ENCODE assay signal across 25 cellular contexts in the genomic region with DNA sequence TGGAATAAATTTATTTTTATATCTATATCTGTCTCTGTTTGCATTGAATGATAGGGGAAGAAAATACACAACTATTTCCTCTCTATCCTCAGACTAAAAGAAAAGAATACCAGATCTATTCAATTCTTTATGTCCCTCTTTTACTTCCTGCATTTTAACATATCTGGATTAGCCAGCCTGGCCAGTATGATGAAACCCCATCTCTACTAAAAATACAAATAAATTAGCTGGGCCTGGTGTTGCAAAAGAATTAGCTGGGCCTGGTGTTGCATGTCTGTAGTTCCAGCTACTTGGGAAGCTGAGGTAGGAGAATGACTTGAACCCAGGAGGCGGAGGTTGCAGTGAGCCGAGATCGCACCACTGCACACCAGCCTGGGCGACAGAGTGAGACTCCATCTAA.
DNase-seq lines count a peak whose midpoint lies in the region; ATAC-seq and TF ChIP-seq lines count a peak whose summit lies in the region.
"Had no signal": no experiment of that assay in that cellular context is flagged by ENCODE, and none has a peak within 500 bp of the region (broad histone marks: within the 10 kb centered on the region; RNA-seq: fewer than 3 reads in every experiment).

No MANE protein-coding gene starts in this region.

- no peak overlapping the region for H2BK12ac ChIP-seq in mesenchymal stem cell (ENCODE audit: low read length in 2 of 2)

- H3K4me3 Mint-ChIP-seq in GM23338 (no peak overlapping the region), Calu3 (ENCODE audit: low read depth, unreplicated experiment) (no peak overlapping the region)
- H3K4me3 Mint-ChIP-seq: activated CD4-positive, alpha-beta T cell treated with anti-CD3 and anti-CD28 coated beads for 36 hours; activated CD8-positive, alpha-beta T cell treated with anti-CD3 and anti-CD28 coated beads, Interleukin-2, amount 10 ng/mL, durations not matched to agents 7 days and 5 days; CD14-positive monocyte; dendritic cell treated with granulocyte-macrophage colony-stimulating factor and Interleukin-4, amounts not matched to agents 40 ng/mL and 50 ng/mL, for 4 days; IgD-negative memory B cell; nephron had no signal

- H3K27me3 ChIP-seq in PC-9 (ENCODE audit: insufficient read depth, low read depth) (no peaks in the 10 kb centered on the region), mesenchymal stem cell (ENCODE audit: control insufficient read depth in 1 of 2, insufficient read depth in 1 of 2, low read length in 2 of 2) (no peaks in the 10 kb centered on the region), GM23338 (ENCODE audit: insufficient read depth) (no peaks in the 10 kb centered on the region)
- H3K27me3 ChIP-seq: upper lobe of right lung had no signal

- H4K8ac ChIP-seq in mesenchymal stem cell (ENCODE audit: low read length) = no peak overlapping the region

- no peaks in the 10 kb centered on the region for H3K79me1 ChIP-seq in mesenchymal stem cell (replicated peaks; ENCODE audit: low read length, poor library complexity, severe bottlenecking)

- peaks cover 47% of the 10 kb centered on the region for H3K36me3 Mint-ChIP-seq in GM23338 (ENCODE audit: low read depth)
- no peaks in the 10 kb centered on the region for H3K36me3 Mint-ChIP-seq in Calu3 (ENCODE audit: insufficient read depth, unreplicated experiment)
- H3K36me3 Mint-ChIP-seq: CD14-positive monocyte, IgD-negative memory B cell had no signal

- H3K4me1 ChIP-seq in PC-9 (replicated peaks; ENCODE audit: insufficient read depth) (peaks cover 30% of the 10 kb centered on the region), mesenchymal stem cell (ENCODE audit: control insufficient read depth, insufficient read depth, low read depth, low read length) (peaks cover 6% of the 10 kb centered on the region), GM23338 (ENCODE audit: insufficient read depth) (peaks cover 8% of the 10 kb centered on the region; the same call in 1 of the 2 replicates)
- H3K4me1 ChIP-seq: Caco-2, upper lobe of right lung had no signal

- POLR2A ChIA-PET in PC-9 (lab: Charles Lee; ENCODE audit: unreplicated experiment) = no interaction called here

- TF ChIP-seq CTCF in AG10803 (conservative IDR thresholded peaks at IDR 0.05; ENCODE audit: low read length) = no peak
- no peak for TF ChIP-seq CTCF in PC-9 (conservative IDR thresholded peaks at IDR 0.05)
- no peak for TF ChIP-seq CTCF in choroid plexus epithelial cell (conservative IDR thresholded peaks at IDR 0.05; ENCODE audit: low read depth, low read length)
- TF ChIP-seq CTCF in GM23338 (conservative IDR thresholded peaks at IDR 0.05; ENCODE audit: low read depth in 2 of 2) = no peak
- no peak for TF ChIP-seq CTCF in Calu3 (IDR thresholded peaks at IDR 0.05; ENCODE audit: unreplicated experiment)

- DNase-seq in AG10803 (ENCODE audit: low read depth) (peak; percentile 31), PC-9 (peak in 1 of 2 experiments; percentile 45), choroid plexus epithelial cell (ENCODE audit: low read depth) (peak; percentile 46), mesenchymal stem cell (peak; percentile 58), NCI-H146 (lab: John Stamatoyannopoulos, UW) (no peak), GM23338 (ENCODE audit: low spot score) (no peak), Calu3 (no peak)
- DNase-seq: 8988T; activated CD4-positive, alpha-beta T cell treated with anti-CD3 and anti-CD28 coated beads for 36 hours; activated CD8-positive, alpha-beta T cell treated with anti-CD3 and anti-CD28 coated beads, Interleukin-2, amount 10 ng/mL, durations not matched to agents 7 days and 5 days; aorta; Caco-2; NCI-H1694 treated with DMSO at 0.1 percent for 48 hours; NCI-H2171; NCI-H82; stimulated activated naive CD4-positive, alpha-beta T cell; upper lobe of right lung had no signal

- no peak overlapping the region for H2AK5ac ChIP-seq in mesenchymal stem cell (ENCODE audit: low read length, severe bottlenecking)

- H3K36me3 ChIP-seq in PC-9 (ENCODE audit: low read depth) (no peaks in the 10 kb centered on the region), mesenchymal stem cell (ENCODE audit: control insufficient read depth in 1 of 2, insufficient read depth in 2 of 2, low read depth in 1 of 2, low read length in 2 of 2) (no peaks in the 10 kb centered on the region), GM23338 (ENCODE audit: insufficient read depth) (peaks cover 20% of the 10 kb centered on the region)
- H3K36me3 ChIP-seq: upper lobe of right lung had no signal

- H3K4me2 ChIP-seq in PC-9 = peak overlapping the region; percentile 78
- H3K4me2 ChIP-seq in mesenchymal stem cell (ENCODE audit: low read length, poor library complexity, severe bottlenecking) = no peak overlapping the region
- no peak overlapping the region for H3K4me2 ChIP-seq in GM23338

- CTCF ChIA-PET in PC-9 (lab: Charles Lee) = interaction anchor here (0.6 kb wide), 1 partner anchor 317 kb away, joined by 6 read pairs; no protein-coding TSS in a partner anchor
- CTCF ChIA-PET in Calu3 (lab: Charles Lee) = no interaction called here

- H3K27me3 Mint-ChIP-seq in GM23338 (ENCODE audit: insufficient read depth, low read depth, poor library complexity) = peaks cover 3% of the 10 kb centered on the region
- no peaks in the 10 kb centered on the region for H3K27me3 Mint-ChIP-seq in Calu3 (ENCODE audit: unreplicated experiment)
- H3K27me3 Mint-ChIP-seq: activated CD4-positive, alpha-beta T cell treated with anti-CD3 and anti-CD28 coated beads for 36 hours; dendritic cell treated with granulocyte-macrophage colony-stimulating factor and Interleukin-4, amounts not matched to agents 40 ng/mL and 50 ng/mL, for 4 days; IgD-negative memory B cell had no signal

- no peak for ATAC-seq in GM21529 (IDR thresholded peaks at IDR 0.05; ENCODE audit: unreplicated experiment)
- no peak for ATAC-seq in GM23338
- ATAC-seq: activated CD4-positive, alpha-beta T cell treated with anti-CD3 and anti-CD28 coated beads for 36 hours; activated CD8-positive, alpha-beta T cell treated with anti-CD3 and anti-CD28 coated beads, Interleukin-2, amount 10 ng/mL, durations not matched to agents 7 days and 5 days; activated naive CD4-positive, alpha-beta T cell treated with anti-CD3 and anti-CD28 coated beads, Interleukin-2, amount 50 U/mL, for 72 hours; SK-N-SH treated with all-trans-retinoic acid at 6 μM for 48 hours; upper lobe of right lung had no signal

- H3K27ac ChIP-seq in PC-9 = peak overlapping the region; percentile 99
- H3K27ac ChIP-seq in mesenchymal stem cell (ENCODE audit: low read length, poor library complexity, severe bottlenecking) = no peak overlapping the region
- H3K27ac ChIP-seq in GM23338 (ENCODE audit: low read depth) = no peak overlapping the region
- H3K27ac ChIP-seq: upper lobe of right lung, VCaP had no signal

- no peak overlapping the region for H4K91ac ChIP-seq in mesenchymal stem cell (ENCODE audit: low read length)

- no peak overlapping the region for H2BK5ac ChIP-seq in mesenchymal stem cell (ENCODE audit: low read depth, low read length, poor library complexity, severe bottlenecking)

- no peak overlapping the region for H3K18ac ChIP-seq in mesenchymal stem cell (ENCODE audit: low read depth in 1 of 2, low read length in 2 of 2)

- H3K27ac Mint-ChIP-seq in GM23338 (no peak overlapping the region), Calu3 (ENCODE audit: unreplicated experiment) (no peak overlapping the region)
- H3K27ac Mint-ChIP-seq: activated CD4-positive, alpha-beta T cell treated with anti-CD3 and anti-CD28 coated beads for 36 hours; activated CD8-positive, alpha-beta T cell treated with anti-CD3 and anti-CD28 coated beads, Interleukin-2, amount 10 ng/mL, durations not matched to agents 7 days and 5 days; activated naive CD4-positive, alpha-beta T cell treated with anti-CD3 and anti-CD28 coated beads, Interleukin-2, amount 50 U/mL, for 72 hours; CD14-positive monocyte; dendritic cell treated with granulocyte-macrophage colony-stimulating factor and Interleukin-4, amounts not matched to agents 40 ng/mL and 50 ng/mL, for 4 days had no signal

- H4K20me1 ChIP-seq in PC-9 (ENCODE audit: insufficient read depth) = no peaks in the 10 kb centered on the region
- no peaks in the 10 kb centered on the region for H4K20me1 ChIP-seq in GM23338 (replicated peaks; ENCODE audit: insufficient read depth)

- H3K4me1 Mint-ChIP-seq in GM23338 (peaks cover 15% of the 10 kb centered on the region), Calu3 (ENCODE audit: low read depth, unreplicated experiment) (no peaks in the 10 kb centered on the region)
- H3K4me1 Mint-ChIP-seq: activated CD4-positive, alpha-beta T cell treated with anti-CD3 and anti-CD28 coated beads for 36 hours; CD14-positive monocyte; IgD-negative memory B cell had no signal

- WGBS in mesenchymal stem cell = no CpG with 5 or more reads among the region's 4 CpGs

- H3K4me3 ChIP-seq in AG10803 (ENCODE audit: low read length) = no peak overlapping the region
- no peak overlapping the region for H3K4me3 ChIP-seq in PC-9
- no peak overlapping the region for H3K4me3 ChIP-seq in choroid plexus epithelial cell (ENCODE audit: low read depth, low read length)
- H3K4me3 ChIP-seq in mesenchymal stem cell (ENCODE audit: insufficient read depth in 1 of 2, low read depth in 1 of 2, low read length in 2 of 2) = no peak overlapping the region
- no peak overlapping the region for H3K4me3 ChIP-seq in GM23338
- H3K4me3 ChIP-seq: upper lobe of right lung had no signal

- no peak overlapping the region for H2BK15ac ChIP-seq in mesenchymal stem cell (ENCODE audit: low read depth, poor library complexity, severe bottlenecking)

- H2AFZ ChIP-seq in PC-9 = no peak overlapping the region
- no peak overlapping the region for H2AFZ ChIP-seq in mesenchymal stem cell (ENCODE audit: low read depth, low read length)
- no peak overlapping the region for H2AFZ ChIP-seq in GM23338

- no peaks in the 10 kb centered on the region for H3K9me2 ChIP-seq in PC-9 (ENCODE audit: insufficient read depth)
- 0 out of 2 replicates have a peak, but pooled peaks cover 2% of the 10 kb centered on the region for H3K9me2 ChIP-seq in GM23338 (ENCODE audit: insufficient read depth)

- no TSS peak for BruUV-seq in PC-9 (replicated peaks; lab: Mats Ljungman, UMichigan)
- BruUV-seq in Calu3 (replicated peaks; lab: Mats Ljungman, UMichigan) = no TSS peak

- H3F3A ChIP-seq in PC-9 (ENCODE audit: insufficient read depth, low read depth) = peaks cover 11% of the 10 kb centered on the region; the same call in 1 of the 2 replicates
- H3F3A ChIP-seq in GM23338 (replicated peaks; ENCODE audit: low read depth) = no peaks in the 10 kb centered on the region

- intact Hi-C loops in PC-9 (cut with micrococcal nuclease; ENCODE audit: unreplicated experiment) = loop anchor here (10.0 kb wide), 1 partner anchor 142 kb away; no protein-coding TSS in a partner anchor
- intact Hi-C loops in Calu3 (cut with micrococcal nuclease; ENCODE audit: unreplicated experiment) = no loop called here

- no peak overlapping the region for H3K23ac ChIP-seq in mesenchymal stem cell (ENCODE audit: low read length in 2 of 2)

- H2BK120ac ChIP-seq in mesenchymal stem cell (ENCODE audit: low read depth, low read length) = no peak overlapping the region

- no peaks in the 10 kb centered on the region; the same call in 1 of the 2 replicates for H3K9me3 ChIP-seq in PC-9 (ENCODE audit: insufficient read depth, low read depth)
- peaks cover 8% of the 10 kb centered on the region for H3K9me3 ChIP-seq in mesenchymal stem cell (ENCODE audit: control insufficient read depth, low read length)
- H3K9me3 ChIP-seq: Caco-2 had no signal

- H3K79me2 ChIP-seq in PC-9 (ENCODE audit: low read depth) = no peaks in the 10 kb centered on the region
- no peaks in the 10 kb centered on the region for H3K79me2 ChIP-seq in GM23338 (replicated peaks; ENCODE audit: insufficient read depth)

- peaks cover 44% of the 10 kb centered on the region for H3K9me3 Mint-ChIP-seq in GM23338
- H3K9me3 Mint-ChIP-seq in Calu3 (ENCODE audit: low read depth, unreplicated experiment) = peaks cover 8% of the 10 kb centered on the region

- no peak overlapping the region for H3K4ac ChIP-seq in mesenchymal stem cell (ENCODE audit: low read depth in 1 of 2, low read length in 2 of 2)

- H3K9ac ChIP-seq in mesenchymal stem cell (ENCODE audit: low read length) = no peak overlapping the region

- no peak overlapping the region for H3K14ac ChIP-seq in mesenchymal stem cell (ENCODE audit: low read length in 2 of 2)

Comparison
In these comparisons a context has a peak if more than half of its experiments do, and no peak if none do; other contexts are left out.
1. DNase-seq: peak in AG10803 (single experiment), choroid plexus epithelial cell (single experiment) and mesenchymal stem cell (single experiment); none in NCI-H146 (single experiment), GM23338 (single experiment) and Calu3 (single experiment).